8 cellular contexts compared by ENCODE assay signal in genomic region chr16:24617502-24617901, GRCh38.
"Had no signal": no experiment of that assay in that cellular context is flagged by ENCODE, and none has a peak within 500 bp of the region (broad histone marks: within the 10 kb centered on the region; RNA-seq: fewer than 3 reads in every experiment).

No MANE protein-coding gene starts in this region.

- FAIRE-seq: G401.6, GM12878, GM12891, GM12892, GM18507, GM19239 had no signal

- ATAC-seq: GM12878 had no signal

- DNase-seq: GDM1, GF-D8 had no signal

- H3K4me3 ChIP-seq: GM12878 had no signal
